21 cellular contexts compared by ENCODE assay signal in the genomic region with DNA sequence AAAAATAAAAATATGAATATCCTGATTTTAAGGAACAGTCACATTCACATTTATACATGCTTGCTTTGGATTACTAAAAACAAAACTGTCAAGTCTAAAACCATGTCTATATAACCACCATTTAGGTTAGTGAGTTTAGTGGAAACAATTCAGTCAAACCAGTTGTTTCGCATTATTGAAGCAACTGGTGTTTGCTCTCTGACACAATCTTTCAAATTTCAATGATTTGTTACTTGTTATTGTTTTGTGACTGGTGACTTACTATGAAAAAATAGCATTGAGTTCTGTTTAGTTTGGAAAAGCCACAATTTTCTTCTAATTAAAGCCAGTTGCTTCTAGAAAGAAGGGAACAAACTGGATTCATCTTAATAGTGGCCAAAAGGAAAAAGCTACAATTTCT. TPM values are rescaled to one million over a fixed set of nuclear protein-coding genes. Genes with fewer than 3 reads are reported as not detected.
A peak's percentile ranks its signal among the peaks of the same experiment; 100 is the strongest.
DNase-seq lines count a peak whose midpoint lies in the region; ATAC-seq and TF ChIP-seq lines count a peak whose summit lies in the region.
"Had no signal": no experiment of that assay in that cellular context is flagged by ENCODE, and none has a peak within 500 bp of the region (broad histone marks: within the 10 kb centered on the region; RNA-seq: fewer than 3 reads in every experiment).

No MANE protein-coding gene starts in this region.

- H3K79me1 ChIP-seq in mesenchymal stem cell (replicated peaks; ENCODE audit: low read length, poor library complexity, severe bottlenecking), result no peaks in the 10 kb centered on the region

- H3K4me3 ChIP-seq in mesenchymal stem cell (ENCODE audit: insufficient read depth in 1 of 2, low read depth in 1 of 2, low read length in 2 of 2) (no peak overlapping the region), thyroid gland (replicated peaks in 1 of 3) (no peak overlapping the region)
- H3K4me3 ChIP-seq: BLaER1 treated with 17β-estradiol and CSF1 and Interleukin-3, amounts not matched to agents 10 nM and 100 nM; Peyer's patch had no signal

- H3K4ac ChIP-seq in mesenchymal stem cell (ENCODE audit: low read depth in 1 of 2, low read length in 2 of 2), result no peak overlapping the region

- DNase-seq in AG20443 (ENCODE audit: low spot score) (peak; percentile 19), GM03348 (ENCODE audit: low spot score) (peak; percentile 29), dedifferentiated amniotic fluid mesenchymal stem cell (ENCODE audit: extremely low spot score) (peak; percentile 27), mesenchymal stem cell (peak; percentile 48), immature natural killer cell (no peak), thyroid gland (no peak)
- DNase-seq: DMS153, HFFc6, NCI-H1105 treated with DMSO at 0.1 percent for 48 hours, NCI-H187, NCI-H2171 treated with DMSO at 0.1 percent for 48 hours, NCI-H510A, NCI-H82, Peyer's patch, SHP77, SW 1271 had no signal

- H3K4me1 Mint-ChIP-seq in immature natural killer cell, result no peaks in the 10 kb centered on the region

- H3K4me2 ChIP-seq in mesenchymal stem cell (ENCODE audit: low read length, poor library complexity, severe bottlenecking), result no peak overlapping the region
- H3K4me2 ChIP-seq: BLaER1 treated with 17β-estradiol and CSF1 and Interleukin-3, amounts not matched to agents 10 nM and 100 nM had no signal

- H2AK5ac ChIP-seq in mesenchymal stem cell (ENCODE audit: low read length, severe bottlenecking), result no peak overlapping the region

- no peak overlapping the region for H2AFZ ChIP-seq in mesenchymal stem cell (ENCODE audit: low read depth, low read length)

- H2BK12ac ChIP-seq in mesenchymal stem cell (ENCODE audit: low read length in 2 of 2), result no peak overlapping the region

- H2BK120ac ChIP-seq in mesenchymal stem cell (ENCODE audit: low read depth, low read length), result no peak overlapping the region

- no peak overlapping the region for H3K27ac Mint-ChIP-seq in immature natural killer cell
- H3K27ac Mint-ChIP-seq: HFFc6 had no signal

- ATAC-seq in HG02642 (IDR thresholded peaks at IDR 0.05; ENCODE audit: poor library complexity, unreplicated experiment), result no peak
- no peak for ATAC-seq in GM18867 (IDR thresholded peaks at IDR 0.05; ENCODE audit: unreplicated experiment)
- ATAC-seq: HepG2 had no signal

- H3K27me3 ChIP-seq in mesenchymal stem cell (ENCODE audit: control insufficient read depth in 1 of 2, insufficient read depth in 1 of 2, low read length in 2 of 2), result no peaks in the 10 kb centered on the region
- no peaks in the 10 kb centered on the region for H3K27me3 ChIP-seq in thyroid gland
- H3K27me3 ChIP-seq: BLaER1 treated with 17β-estradiol and CSF1 and Interleukin-3, amounts not matched to agents 10 nM and 100 nM; Peyer's patch had no signal

- no peaks in the 10 kb centered on the region for H3K9me3 ChIP-seq in mesenchymal stem cell (ENCODE audit: control insufficient read depth, low read length)
- H3K9me3 ChIP-seq in thyroid gland, result no peaks in the 10 kb centered on the region
- H3K9me3 ChIP-seq: BLaER1 treated with 17β-estradiol and CSF1 and Interleukin-3, amounts not matched to agents 10 nM and 100 nM; Peyer's patch had no signal

- no peaks in the 10 kb centered on the region for H3K36me3 ChIP-seq in mesenchymal stem cell (ENCODE audit: control insufficient read depth in 1 of 2, insufficient read depth in 2 of 2, low read depth in 1 of 2, low read length in 2 of 2)
- H3K36me3 ChIP-seq in thyroid gland, result no peaks in the 10 kb centered on the region
- H3K36me3 ChIP-seq: BLaER1 treated with 17β-estradiol and CSF1 and Interleukin-3, amounts not matched to agents 10 nM and 100 nM; Peyer's patch had no signal

- H3K27me3 Mint-ChIP-seq in immature natural killer cell (ENCODE audit: low read depth in 3 of 3), result peaks cover 0 to 4% (median 0%) of the 10 kb centered on the region in 3 donors

- TF ChIP-seq POLR2A in thyroid gland (IDR thresholded peaks at IDR 0.05), result no peak

- H3K9me3 Mint-ChIP-seq in immature natural killer cell, result no peaks in the 10 kb centered on the region
- H3K9me3 Mint-ChIP-seq: HFFc6 had no signal

- no peaks in the 10 kb centered on the region for H3K36me3 Mint-ChIP-seq in immature natural killer cell

- no peak overlapping the region for H4K8ac ChIP-seq in mesenchymal stem cell (ENCODE audit: low read length)

- no peak overlapping the region for H2BK5ac ChIP-seq in mesenchymal stem cell (ENCODE audit: low read depth, low read length, poor library complexity, severe bottlenecking)

- H2BK15ac ChIP-seq in mesenchymal stem cell (ENCODE audit: low read depth, poor library complexity, severe bottlenecking), result no peak overlapping the region

- H3K4me1 ChIP-seq in mesenchymal stem cell (ENCODE audit: control insufficient read depth, insufficient read depth, low read depth, low read length) (peaks cover 3% of the 10 kb centered on the region), thyroid gland (peaks cover 7 to 10% of the 10 kb centered on the region in 2 donors)

- no CpG with 5 or more reads among the region's 1 CpG for WGBS in mesenchymal stem cell
- 76 to 85% methylated on average over 1 of the region's 1 CpG for WGBS in thyroid gland, 2 donors

- no peak overlapping the region for H3K18ac ChIP-seq in mesenchymal stem cell (ENCODE audit: low read depth in 1 of 2, low read length in 2 of 2)

- no peak overlapping the region for H3K23ac ChIP-seq in mesenchymal stem cell (ENCODE audit: low read length in 2 of 2)

- H4K91ac ChIP-seq in mesenchymal stem cell (ENCODE audit: low read length), result no peak overlapping the region

- no peak overlapping the region for H3K9ac ChIP-seq in mesenchymal stem cell (ENCODE audit: low read length)
- H3K9ac ChIP-seq: BLaER1 treated with 17β-estradiol and CSF1 and Interleukin-3, amounts not matched to agents 10 nM and 100 nM had no signal

- no peak for TF ChIP-seq CTCF in thyroid gland (IDR thresholded peaks at IDR 0.05)

- no peak overlapping the region for H3K14ac ChIP-seq in mesenchymal stem cell (ENCODE audit: low read length in 2 of 2)

- H3K4me3 Mint-ChIP-seq in immature natural killer cell, result no peak overlapping the region
- H3K4me3 Mint-ChIP-seq: HFFc6 had no signal

- intact Hi-C loops in thyroid gland (cut with DNase I), result no loop called here

- no peak overlapping the region for H3K27ac ChIP-seq in mesenchymal stem cell (ENCODE audit: low read length, poor library complexity, severe bottlenecking)
- no peak overlapping the region for H3K27ac ChIP-seq in thyroid gland
- H3K27ac ChIP-seq: BLaER1 treated with 17β-estradiol and CSF1 and Interleukin-3, amounts not matched to agents 10 nM and 100 nM had no signal

RNA-seq across cellular contexts. Expression of a gene that starts 30.5 kb away (rescaled TPM):
- polyA plus RNA-seq in mesenchymal stem cell (2013, experiment 1 of 2), result 0.25 TPM
- 0.18 TPM for polyA plus RNA-seq in mesenchymal stem cell (2013, experiment 2 of 2)
- polyA plus RNA-seq in immature natural killer cell, result not detected
- total RNA-seq in thyroid gland, result 1 to 10 TPM in 2 of 4 donors, under 1 TPM in 2; 0.15 to 8.1 (median 1.7) TPM
- total RNA-seq: H1, HepG2 had no signal
- polyA plus RNA-seq: H1 had no signal

Comparison
In these comparisons a context has a peak if more than half of its experiments do, and no peak if none do; other contexts are left out.
1. DNase-seq: peak in AG20443 (single experiment), GM03348 (single experiment), dedifferentiated amniotic fluid mesenchymal stem cell (single experiment) and mesenchymal stem cell (single experiment); none in immature natural killer cell (0 of 3) and thyroid gland (0 of 2).